14 cellular contexts compared by ENCODE assay signal in the genomic region with DNA sequence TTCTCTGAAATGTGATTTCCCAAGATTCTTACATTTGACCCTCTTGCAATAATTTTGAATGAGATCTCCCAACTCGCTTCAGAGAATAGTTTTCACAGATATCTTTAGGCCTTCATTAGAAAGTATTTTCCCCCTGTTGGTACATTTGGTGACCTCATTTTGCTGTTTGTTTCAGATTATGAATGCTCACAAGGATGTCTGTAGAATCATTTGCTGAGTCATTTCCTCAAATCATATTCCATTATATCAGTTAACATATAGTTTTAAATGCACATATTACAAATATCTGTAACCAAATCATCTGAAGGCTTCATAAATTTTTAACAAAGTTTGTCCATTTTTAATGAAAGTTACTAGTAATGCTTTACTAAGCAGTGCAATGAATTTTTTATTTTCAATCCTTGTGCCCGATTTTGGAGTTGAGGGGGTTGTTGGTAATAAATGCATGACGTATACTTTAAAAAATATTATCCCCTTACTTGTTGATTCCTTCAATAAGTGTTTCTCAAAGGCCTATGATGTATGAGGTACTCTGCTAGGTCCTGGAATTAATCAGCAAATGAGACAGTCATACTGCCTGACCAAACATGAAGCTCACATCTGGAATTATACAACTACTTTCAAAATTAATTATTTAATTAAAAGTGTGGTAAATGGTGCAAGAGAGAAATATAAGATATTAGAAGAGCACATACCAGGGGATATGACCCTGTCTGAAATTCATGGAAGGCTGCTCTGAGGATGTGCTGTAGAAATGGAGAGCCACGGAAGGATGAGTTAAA.
DNase-seq lines count a peak whose midpoint lies in the region; ATAC-seq and TF ChIP-seq lines count a peak whose summit lies in the region.
"Had no signal": no experiment of that assay in that cellular context is flagged by ENCODE, and none has a peak within 500 bp of the region (broad histone marks: within the 10 kb centered on the region; RNA-seq: fewer than 3 reads in every experiment).

No MANE protein-coding gene starts in this region.

- H3K4me1 ChIP-seq in PC-3 (ENCODE audit: insufficient read depth, low read length) (peaks cover 24% of the 10 kb centered on the region), upper lobe of right lung (no peaks in the 10 kb centered on the region)
- H3K4me1 ChIP-seq: uterus had no signal

- H3K27ac ChIP-seq in PC-3 (ENCODE audit: low read length) (peak overlapping the region; percentile 46), upper lobe of right lung (no peak overlapping the region)
- H3K27ac ChIP-seq: uterus had no signal

- peak overlapping the region; percentile 11; the same call in 1 of the 2 replicates for H3K9ac ChIP-seq in PC-3 (ENCODE audit: low read length)

- peaks cover 18% of the 10 kb centered on the region for H3K36me3 Mint-ChIP-seq in activated CD4-positive, alpha-beta T cell treated with anti-CD3 and anti-CD28 coated beads, Interleukin-2, amount 10 ng/mL, durations not matched to agents 7 days and 5 days (ENCODE audit: low read depth)
- H3K36me3 Mint-ChIP-seq in osteocyte (ENCODE audit: unreplicated experiment) = no peaks in the 10 kb centered on the region
- H3K36me3 Mint-ChIP-seq: mesothelial cell of epicardium had no signal

- CTCF ChIA-PET in activated CD4-positive, alpha-beta T cell treated with anti-CD3 and anti-CD28 coated beads, Interleukin-2, amount 10 ng/mL, durations not matched to agents 7 days and 5 days (lab: Charles Lee) = interaction anchor here (1.0 to 1.3 kb wide), 2 partner anchors 10 to 12 kb away, joined by 3 read pairs; no protein-coding TSS in a partner anchor
- CTCF ChIA-PET in PC-3 (lab: Charles Lee) = no interaction called here

- H3K27me3 Mint-ChIP-seq in activated CD4-positive, alpha-beta T cell treated with anti-CD3 and anti-CD28 coated beads, Interleukin-2, amount 10 ng/mL, durations not matched to agents 7 days and 5 days = no peaks in the 10 kb centered on the region
- H3K27me3 Mint-ChIP-seq in osteocyte (ENCODE audit: unreplicated experiment) = no peaks in the 10 kb centered on the region

- no peaks in the 10 kb centered on the region for H4K20me1 ChIP-seq in PC-3 (ENCODE audit: low read length)

- POLR2A ChIA-PET in activated CD4-positive, alpha-beta T cell treated with anti-CD3 and anti-CD28 coated beads, Interleukin-2, amount 10 ng/mL, durations not matched to agents 7 days and 5 days (lab: Charles Lee) = no interaction called here
- POLR2A ChIA-PET in PC-3 (lab: Charles Lee; ENCODE audit: unreplicated experiment) = interaction anchor here (0.5 to 0.7 kb wide), 3 partner anchors 37 to 127 kb away, joined by 3 to 19 read pairs (median 4); no protein-coding TSS in a partner anchor

- H3K79me2 ChIP-seq in PC-3 (ENCODE audit: low read length) = no peaks in the 10 kb centered on the region

- TF ChIP-seq CTCF in PC-3 (conservative IDR thresholded peaks at IDR 0.05; ENCODE audit: low read depth, low read length) = no peak
- TF ChIP-seq CTCF in cardiac fibroblast (IDR thresholded peaks at IDR 0.05; ENCODE audit: low read depth, low read length) = no peak
- TF ChIP-seq CTCF in osteocyte (IDR thresholded peaks at IDR 0.05) = no peak
- TF ChIP-seq CTCF in upper lobe of right lung (IDR thresholded peaks at IDR 0.05) = no peak

- H3K4me2 ChIP-seq in PC-3 (ENCODE audit: low read length) = peak overlapping the region; percentile 15

- H2AFZ ChIP-seq in PC-3 (ENCODE audit: low read length) = no peak overlapping the region

- H3K9me3 ChIP-seq in PC-3 (ENCODE audit: low read length) (no peaks in the 10 kb centered on the region), upper lobe of right lung (no peaks in the 10 kb centered on the region)
- H3K9me3 ChIP-seq: uterus had no signal

- no peaks in the 10 kb centered on the region for H3F3A ChIP-seq in PC-3 (ENCODE audit: low read length, unreplicated experiment)

- no peak overlapping the region for H3K4me3 Mint-ChIP-seq in activated CD4-positive, alpha-beta T cell treated with anti-CD3 and anti-CD28 coated beads, Interleukin-2, amount 10 ng/mL, durations not matched to agents 7 days and 5 days
- no peak overlapping the region for H3K4me3 Mint-ChIP-seq in osteocyte (ENCODE audit: unreplicated experiment)
- H3K4me3 Mint-ChIP-seq: mesothelial cell of epicardium had no signal

- no peaks in the 10 kb centered on the region for H3K36me3 ChIP-seq in PC-3 (ENCODE audit: low read depth, low read length)
- H3K36me3 ChIP-seq in upper lobe of right lung = no peaks in the 10 kb centered on the region
- H3K36me3 ChIP-seq: uterus had no signal

- H3K27ac Mint-ChIP-seq in activated CD4-positive, alpha-beta T cell treated with anti-CD3 and anti-CD28 coated beads, Interleukin-2, amount 10 ng/mL, durations not matched to agents 7 days and 5 days = peak overlapping the region; percentile 13
- H3K27ac Mint-ChIP-seq in osteocyte (ENCODE audit: unreplicated experiment) = peak overlapping the region; percentile 50
- H3K27ac Mint-ChIP-seq: mesothelial cell of epicardium had no signal

- peaks cover 46% of the 10 kb centered on the region for H3K4me1 Mint-ChIP-seq in activated CD4-positive, alpha-beta T cell treated with anti-CD3 and anti-CD28 coated beads, Interleukin-2, amount 10 ng/mL, durations not matched to agents 7 days and 5 days
- peaks cover 47% of the 10 kb centered on the region for H3K4me1 Mint-ChIP-seq in osteocyte (ENCODE audit: unreplicated experiment)

- H3K4me3 ChIP-seq in PC-3 (ENCODE audit: low read length) (no peak overlapping the region), cardiac fibroblast (replicated peaks in 1 of 2; ENCODE audit: low read depth in 2 of 2, low read length in 2 of 2) (no peak overlapping the region), upper lobe of right lung (no peak overlapping the region)
- H3K4me3 ChIP-seq: uterus had no signal

- no peaks in the 10 kb centered on the region for H3K9me2 ChIP-seq in PC-3 (replicated peaks; ENCODE audit: low read length)

- intact Hi-C loops in PC-3 (cut with micrococcal nuclease) = no loop called here
- intact Hi-C loops in upper lobe of right lung (cut with DNase I) = no loop called here

- no TSS peak for BruUV-seq in PC-3 (replicated peaks; lab: Mats Ljungman, UMichigan)

- ATAC-seq in PC-3 (peak; percentile 70), upper lobe of right lung (no peak)

- DNase-seq in activated CD4-positive, alpha-beta T cell treated with anti-CD3 and anti-CD28 coated beads, Interleukin-2, amount 10 ng/mL, durations not matched to agents 7 days and 5 days = no peak
- DNase-seq in activated CD4-positive, alpha-beta T cell treated with anti-CD3 and anti-CD28 coated beads for 48 hours = no peak
- DNase-seq in PC-3 (peak; percentile 55), cardiac fibroblast (ENCODE audit: low read depth in 2 of 2) (peak; percentile 52 to 76), osteocyte (ENCODE audit: extremely low spot score, unreplicated experiment) (no peak), H4 (ENCODE audit: low spot score) (no peak), upper lobe of right lung (no peak)
- no peak for DNase-seq in stimulated activated naive CD4-positive, alpha-beta T cell treated with Interleukin-2 at 50 U/mL for 16 hours (lab: John Stamatoyannopoulos, UW)
- DNase-seq: activated T-cell treated with anti-CD3 and anti-CD28 coated beads for 4 hours, GOT3, hypothalamus, retina, uterus had no signal

- no peaks in the 10 kb centered on the region for H3K27me3 ChIP-seq in PC-3 (ENCODE audit: low read length)
- H3K27me3 ChIP-seq in upper lobe of right lung = no peaks in the 10 kb centered on the region
- H3K27me3 ChIP-seq: uterus had no signal

- H3K9me3 Mint-ChIP-seq in activated CD4-positive, alpha-beta T cell treated with anti-CD3 and anti-CD28 coated beads, Interleukin-2, amount 10 ng/mL, durations not matched to agents 7 days and 5 days = peaks cover 10% of the 10 kb centered on the region
- H3K9me3 Mint-ChIP-seq in osteocyte (ENCODE audit: unreplicated experiment) = peaks cover 3% of the 10 kb centered on the region

Comparison
In these comparisons a context has a peak if more than half of its experiments do, and no peak if none do; other contexts are left out.
1. DNase-seq: peak in PC-3 (single experiment) and cardiac fibroblast (2 of 2); none in activated CD4-positive, alpha-beta T cell treated with anti-CD3 and anti-CD28 coated beads, Interleukin-2, amount 10 ng/mL, durations not matched to agents 7 days and 5 days (single experiment), activated CD4-positive, alpha-beta T cell treated with anti-CD3 and anti-CD28 coated beads for 48 hours (single experiment), osteocyte (single experiment), H4 (single experiment), upper lobe of right lung (single experiment) and stimulated activated naive CD4-positive, alpha-beta T cell treated with Interleukin-2 at 50 U/mL for 16 hours (single experiment).